In the genomic region with DNA sequence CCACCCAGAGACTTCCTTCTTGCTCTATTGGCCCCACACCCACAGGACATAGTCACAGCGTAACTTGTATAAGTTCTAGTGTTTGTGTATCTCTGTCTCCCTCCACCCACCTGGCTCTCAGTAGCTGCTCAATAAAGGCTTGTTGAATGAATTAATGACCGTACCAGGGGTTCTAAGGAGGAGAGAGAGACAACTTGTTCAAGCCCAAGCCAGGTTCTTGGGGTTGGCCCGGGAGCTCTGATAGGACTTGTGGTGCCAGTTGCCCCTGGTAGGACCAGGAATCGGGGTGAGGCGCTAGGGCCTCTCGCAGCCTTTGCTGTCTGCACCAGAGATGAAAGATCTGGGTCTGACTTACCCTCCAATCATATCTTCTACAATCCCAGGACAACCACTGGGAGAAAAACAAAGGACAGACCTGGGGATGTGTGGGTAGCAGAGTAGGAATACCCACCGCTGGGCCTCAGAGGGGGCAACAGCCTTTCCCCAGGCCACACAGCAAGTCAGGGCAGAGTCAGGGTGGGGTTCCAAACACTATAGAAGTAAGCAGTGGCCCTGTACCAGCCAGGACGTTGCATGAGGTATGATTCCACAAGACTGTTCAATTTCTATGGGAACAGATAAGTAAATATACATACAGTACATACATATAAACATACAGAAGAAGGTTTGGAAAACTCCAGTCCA, we compare ENCODE assay signal across 20 cellular contexts. TPM values are rescaled to one million over a fixed set of nuclear protein-coding genes. Genes with fewer than 3 reads are reported as not detected.
DNase-seq lines count a peak whose midpoint lies in the region; ATAC-seq and TF ChIP-seq lines count a peak whose summit lies in the region.
"Had no signal": no experiment of that assay in that cellular context is flagged by ENCODE, and none has a peak within 500 bp of the region (broad histone marks: within the 10 kb centered on the region; RNA-seq: fewer than 3 reads in every experiment).

No MANE protein-coding gene starts in this region.

- WGBS in mesodermal cell (ENCODE audit: insufficient coverage in 2 of 2), 2 experiments, result 44 to 62% methylated on average over 4 to 6 of the region's 8 CpGs

- H3K36me3 ChIP-seq in WERI-Rb-1, result no peaks in the 10 kb centered on the region
- no peaks in the 10 kb centered on the region for H3K36me3 ChIP-seq in mesodermal cell (ENCODE audit: control insufficient read depth, insufficient read depth, low read length)
- H3K36me3 ChIP-seq in tibial artery, result no peaks in the 10 kb centered on the region

- no peak for DNase-seq in activated naive CD8-positive, alpha-beta T cell treated with anti-CD3 and anti-CD28 coated beads, Interleukin-2, amount 10 ng/mL, durations not matched to agents 7 days and 5 days
- no peak for DNase-seq in activated naive CD8-positive, alpha-beta T cell treated with anti-CD3 and anti-CD28 coated beads, Interleukin-2, amount 50 U/mL, for 24 hours
- no peak for DNase-seq in WERI-Rb-1
- DNase-seq in tibial artery, result peak in 1 of 2 donors; percentile 58
- DNase-seq in NCI-H146 (lab: John Stamatoyannopoulos, UW), result no peak
- no peak for DNase-seq in stimulated activated CD4-positive, alpha-beta T cell treated with anti-CD3 and anti-CD28 coated beads, Interleukin-4, amount 100 ng/mL, for 24 hours
- no peak for DNase-seq in SKM-1 treated with dmso at 0.1 percent for 144 hours (lab: John Stamatoyannopoulos, UW; ENCODE audit: unreplicated experiment)
- DNase-seq: dermis blood vessel endothelial cell; EL; head of caudate nucleus; kidney glomerular epithelial cell; NCI-H1930; NCI-H510A; stimulated activated CD4-positive, alpha-beta T cell treated with anti-CD3 and anti-CD28 coated beads, Interleukin-15, amount 100 ng/mL, for 24 hours had no signal

- H3K27ac Mint-ChIP-seq in activated naive CD8-positive, alpha-beta T cell treated with anti-CD3 and anti-CD28 coated beads, Interleukin-2, amount 10 ng/mL, durations not matched to agents 7 days and 5 days, result peak overlapping the region; percentile 11
- H3K27ac Mint-ChIP-seq in activated naive CD8-positive, alpha-beta T cell treated with anti-CD3 and anti-CD28 coated beads, Interleukin-2, amount 50 U/mL, for 24 hours, result no peak overlapping the region
- H3K27ac Mint-ChIP-seq: activated T-helper 17 cell treated with anti-CD3 and anti-CD28 coated beads, Interleukin-2, amount 50 U/mL, for 72 hours; progenitor cell of endocrine pancreas had no signal

- intact Hi-C loops in tibial artery (cut with DNase I; ENCODE audit: low total_unique reads), result loop anchor here (5.0 kb wide), 1 partner anchor 47 kb away; no protein-coding TSS in a partner anchor

- peaks cover 19% of the 10 kb centered on the region for H3K27me3 Mint-ChIP-seq in activated naive CD8-positive, alpha-beta T cell treated with anti-CD3 and anti-CD28 coated beads, Interleukin-2, amount 10 ng/mL, durations not matched to agents 7 days and 5 days
- peaks cover 18% of the 10 kb centered on the region for H3K27me3 Mint-ChIP-seq in activated naive CD8-positive, alpha-beta T cell treated with anti-CD3 and anti-CD28 coated beads, Interleukin-2, amount 50 U/mL, for 24 hours

- H3K4me3 ChIP-seq in WERI-Rb-1 (ENCODE audit: low read depth, low read length) (no peak overlapping the region), mesodermal cell (ENCODE audit: extremely low read depth, insufficient read depth, low read length, poor library complexity, severe bottlenecking) (no peak overlapping the region), tibial artery (no peak overlapping the region)

- H3K27ac ChIP-seq in WERI-Rb-1 (peak overlapping the region; percentile 5; the same call in 1 of the 2 replicates), mesodermal cell (ENCODE audit: low read depth, low read length, severe bottlenecking) (peak overlapping the region; percentile 72), tibial artery (peak overlapping the region; percentile 84 to 89)

- no peaks in the 10 kb centered on the region for H3K27me3 ChIP-seq in WERI-Rb-1 (ENCODE audit: insufficient read depth, low read depth, severe bottlenecking)
- no peaks in the 10 kb centered on the region for H3K27me3 ChIP-seq in tibial artery

- peaks cover 19% of the 10 kb centered on the region for H3K4me1 Mint-ChIP-seq in activated naive CD8-positive, alpha-beta T cell treated with anti-CD3 and anti-CD28 coated beads, Interleukin-2, amount 10 ng/mL, durations not matched to agents 7 days and 5 days
- peaks cover 8% of the 10 kb centered on the region for H3K4me1 Mint-ChIP-seq in activated naive CD8-positive, alpha-beta T cell treated with anti-CD3 and anti-CD28 coated beads, Interleukin-2, amount 50 U/mL, for 24 hours

- H3K4me3 Mint-ChIP-seq in activated naive CD8-positive, alpha-beta T cell treated with anti-CD3 and anti-CD28 coated beads, Interleukin-2, amount 10 ng/mL, durations not matched to agents 7 days and 5 days, result no peak overlapping the region
- no peak overlapping the region for H3K4me3 Mint-ChIP-seq in activated naive CD8-positive, alpha-beta T cell treated with anti-CD3 and anti-CD28 coated beads, Interleukin-2, amount 50 U/mL, for 24 hours
- H3K4me3 Mint-ChIP-seq: activated T-helper 17 cell treated with anti-CD3 and anti-CD28 coated beads, Interleukin-2, amount 50 U/mL, for 72 hours had no signal

- POLR2A ChIA-PET in activated naive CD8-positive, alpha-beta T cell treated with anti-CD3 and anti-CD28 coated beads, Interleukin-2, amount 10 ng/mL, durations not matched to agents 7 days and 5 days (lab: Charles Lee), result interaction anchor here (0.6 kb wide), 1 partner anchor 18 kb away, joined by 3 read pairs; no protein-coding TSS in a partner anchor

- no peaks in the 10 kb centered on the region for H3K36me3 Mint-ChIP-seq in activated naive CD8-positive, alpha-beta T cell treated with anti-CD3 and anti-CD28 coated beads, Interleukin-2, amount 10 ng/mL, durations not matched to agents 7 days and 5 days
- no peaks in the 10 kb centered on the region for H3K36me3 Mint-ChIP-seq in activated naive CD8-positive, alpha-beta T cell treated with anti-CD3 and anti-CD28 coated beads, Interleukin-2, amount 50 U/mL, for 24 hours (ENCODE audit: low read depth)

- H3K9me3 ChIP-seq in WERI-Rb-1 (ENCODE audit: severe bottlenecking), result no peaks in the 10 kb centered on the region
- H3K9me3 ChIP-seq in mesodermal cell (ENCODE audit: control insufficient read depth, low read length), result no peaks in the 10 kb centered on the region
- H3K9me3 ChIP-seq in tibial artery, result no peaks in the 10 kb centered on the region

- H3K9me3 Mint-ChIP-seq in activated naive CD8-positive, alpha-beta T cell treated with anti-CD3 and anti-CD28 coated beads, Interleukin-2, amount 10 ng/mL, durations not matched to agents 7 days and 5 days, result no peaks in the 10 kb centered on the region
- H3K9me3 Mint-ChIP-seq in activated naive CD8-positive, alpha-beta T cell treated with anti-CD3 and anti-CD28 coated beads, Interleukin-2, amount 50 U/mL, for 24 hours, result no peaks in the 10 kb centered on the region
- H3K9me3 Mint-ChIP-seq: activated T-helper 17 cell treated with anti-CD3 and anti-CD28 coated beads, Interleukin-2, amount 50 U/mL, for 72 hours had no signal

- peaks cover 52% of the 10 kb centered on the region for H3K4me1 ChIP-seq in mesodermal cell (ENCODE audit: control insufficient read depth, insufficient read depth, low read length, poor library complexity, severe bottlenecking)
- peaks cover 0 to 83% (median 66%) of the 10 kb centered on the region in 4 donors for H3K4me1 ChIP-seq in tibial artery

- ATAC-seq in activated naive CD8-positive, alpha-beta T cell treated with anti-CD3 and anti-CD28 coated beads, Interleukin-2, amount 10 ng/mL, durations not matched to agents 7 days and 5 days (ENCODE audit: low read depth), result no peak
- no peak for ATAC-seq in activated naive CD8-positive, alpha-beta T cell treated with anti-CD3 and anti-CD28 coated beads, Interleukin-2, amount 50 U/mL, for 24 hours
- ATAC-seq: activated T-helper 17 cell treated with anti-CD3 and anti-CD28 coated beads, Interleukin-2, amount 50 U/mL, for 72 hours; SK-N-SH treated with all-trans-retinoic acid at 6 μM for 48 hours had no signal

- TF ChIP-seq CTCF in WERI-Rb-1 (IDR thresholded peaks at IDR 0.05; ENCODE audit: low read depth, low read length), result no peak
- TF ChIP-seq CTCF in tibial artery (IDR thresholded peaks at IDR 0.05), result no peak

RNA-seq across cellular contexts. Expression of gene TGM2, which starts 5.3 kb away (rescaled TPM):
- under 1 TPM; 0.43 to 0.50 TPM for total RNA-seq in activated naive CD8-positive, alpha-beta T cell treated with anti-CD3 and anti-CD28 coated beads, Interleukin-2, amount 10 ng/mL, durations not matched to agents 7 days and 5 days
- 118 TPM for polyA plus RNA-seq in mesodermal cell (2013, experiment 1 of 2)
- 115 TPM for polyA plus RNA-seq in mesodermal cell (2013, experiment 2 of 2)
- total RNA-seq: activated CD8-positive, alpha-beta memory T cell treated with anti-CD3 and anti-CD28 coated beads for 36 hours; OCI-LY7 had no signal

Comparison
In these comparisons a context has a peak if more than half of its experiments do, and no peak if none do; other contexts are left out.
1. H3K27ac ChIP-seq: peak in every context shown above with its lines; median percentile 86 in tibial artery; 72 in mesodermal cell; 5 in WERI-Rb-1.